ENCODE assay signal across 22 cellular contexts in genomic region chr16:49934557-49935260, GRCh38.
DNase-seq lines count a peak whose midpoint lies in the region; ATAC-seq and TF ChIP-seq lines count a peak whose summit lies in the region.
"Had no signal": no experiment of that assay in that cellular context is flagged by ENCODE, and none has a peak within 500 bp of the region (broad histone marks: within the 10 kb centered on the region; RNA-seq: fewer than 3 reads in every experiment).

No MANE protein-coding gene starts in this region.

- H3K4me3 ChIP-seq in RWPE2 (ENCODE audit: severe bottlenecking) (no peak overlapping the region), upper lobe of right lung (no peak overlapping the region), lower lobe of right lung (no peak overlapping the region)
- H3K4me3 ChIP-seq: K562 had no signal

- H3K9me3 Mint-ChIP-seq in stimulated activated naive B cell treated with anti-CD40 and anti-IgM and Interleukin-4, amounts not matched to agents 10 μg/mL and 1 μg/mL and 100 μg/mL, for 72 hours = peaks cover 5 to 8% of the 10 kb centered on the region in 2 donors
- H3K9me3 Mint-ChIP-seq: CD8-positive, alpha-beta T cell had no signal

- H3K27ac ChIP-seq in RWPE2 (ENCODE audit: poor library complexity, severe bottlenecking) (no peak overlapping the region), upper lobe of right lung (no peak overlapping the region), lower lobe of right lung (no peak overlapping the region)
- H3K27ac ChIP-seq: 22Rv1, C4-2B had no signal

- H3K27me3 ChIP-seq in RWPE2 (ENCODE audit: insufficient read depth, poor library complexity, severe bottlenecking) = no peaks in the 10 kb centered on the region
- no peaks in the 10 kb centered on the region for H3K27me3 ChIP-seq in upper lobe of right lung
- no peaks in the 10 kb centered on the region for H3K27me3 ChIP-seq in lower lobe of right lung (ENCODE audit: low read depth)

- H3K4me3 Mint-ChIP-seq in stimulated activated naive B cell treated with anti-CD40 and anti-IgM and Interleukin-4, amounts not matched to agents 10 μg/mL and 1 μg/mL and 100 μg/mL, for 72 hours = no peak overlapping the region
- H3K4me3 Mint-ChIP-seq: B cell; CD8-positive, alpha-beta T cell had no signal

- ATAC-seq in RWPE2 (ENCODE audit: low read depth) = no peak
- ATAC-seq in upper lobe of right lung = no peak
- no peak for ATAC-seq in stimulated activated naive B cell treated with anti-CD40 and anti-IgM and Interleukin-4, amounts not matched to agents 10 μg/mL and 1 μg/mL and 100 μg/mL, for 72 hours (replicated peaks)
- ATAC-seq in lower lobe of right lung = no peak
- ATAC-seq: CD8-positive, alpha-beta T cell; K562 had no signal

- peaks cover 13 to 47% of the 10 kb centered on the region in 2 donors for H3K27me3 Mint-ChIP-seq in stimulated activated naive B cell treated with anti-CD40 and anti-IgM and Interleukin-4, amounts not matched to agents 10 μg/mL and 1 μg/mL and 100 μg/mL, for 72 hours

- no peaks in the 10 kb centered on the region for H3K4me1 ChIP-seq in RWPE2 (ENCODE audit: insufficient read depth, poor library complexity, severe bottlenecking)
- no peaks in the 10 kb centered on the region for H3K4me1 ChIP-seq in upper lobe of right lung
- H3K4me1 ChIP-seq in lower lobe of right lung = no peaks in the 10 kb centered on the region

- H3K36me3 ChIP-seq in RWPE2 (ENCODE audit: low read depth) (no peaks in the 10 kb centered on the region), upper lobe of right lung (no peaks in the 10 kb centered on the region), lower lobe of right lung (no peaks in the 10 kb centered on the region)

- H3K36me3 Mint-ChIP-seq in stimulated activated naive B cell treated with anti-CD40 and anti-IgM and Interleukin-4, amounts not matched to agents 10 μg/mL and 1 μg/mL and 100 μg/mL, for 72 hours = peaks cover 0 to 2% of the 10 kb centered on the region in 2 donors
- H3K36me3 Mint-ChIP-seq: CD8-positive, alpha-beta T cell had no signal

- DNase-seq in NCI-H510A treated with DMSO at 0.1 percent for 48 hours (lab: John Stamatoyannopoulos, UW) = peak; percentile 38
- DNase-seq in NCI-H510A (lab: John Stamatoyannopoulos, UW) = no peak
- DNase-seq in RWPE2 (ENCODE audit: low spot score) = peak; percentile 27
- peak; percentile 41 for DNase-seq in mesenteric fat pad (ENCODE audit: low spot score)
- peak; percentile 32 for DNase-seq in upper lobe of right lung
- DNase-seq in stimulated activated naive B cell treated with anti-CD40 and anti-IgM and Interleukin-4, amounts not matched to agents 10 μg/mL and 1 μg/mL and 100 μg/mL, for 72 hours = no peak
- no peak for DNase-seq in lower lobe of right lung
- DNase-seq: CD8-positive, alpha-beta T cell; DMS79 treated with DMSO at 0.1 percent for 48 hours; GF-D8; Kasumi-1; NCI-H1105 treated with DMSO at 0.1 percent for 48 hours; NCI-H146; NCI-H1930; NCI-H446 treated with DMSO at 0.1 percent for 48 hours; NCI-H69; RPMI8226; SHP77 had no signal

- H3K4me1 Mint-ChIP-seq in stimulated activated naive B cell treated with anti-CD40 and anti-IgM and Interleukin-4, amounts not matched to agents 10 μg/mL and 1 μg/mL and 100 μg/mL, for 72 hours = no peaks in the 10 kb centered on the region
- H3K4me1 Mint-ChIP-seq: B cell had no signal

- H3K9me3 ChIP-seq in RWPE2 (ENCODE audit: severe bottlenecking) (no peaks in the 10 kb centered on the region), upper lobe of right lung (no peaks in the 10 kb centered on the region), lower lobe of right lung (no peaks in the 10 kb centered on the region)

- intact Hi-C loops in upper lobe of right lung (cut with DNase I) = no loop called here
- intact Hi-C loops in lower lobe of right lung (cut with DNase I) = no loop called here

- TF ChIP-seq CTCF in RWPE2 (IDR thresholded peaks at IDR 0.05; ENCODE audit: poor library complexity, severe bottlenecking) (no peak), upper lobe of right lung (IDR thresholded peaks at IDR 0.05) (no peak), lower lobe of right lung (IDR thresholded peaks at IDR 0.05) (no peak)

- no peak overlapping the region for H3K27ac Mint-ChIP-seq in stimulated activated naive B cell treated with anti-CD40 and anti-IgM and Interleukin-4, amounts not matched to agents 10 μg/mL and 1 μg/mL and 100 μg/mL, for 72 hours
- H3K27ac Mint-ChIP-seq: B cell; CD8-positive, alpha-beta T cell had no signal

Comparison
In these comparisons a context has a peak if more than half of its experiments do, and no peak if none do; other contexts are left out.
1. DNase-seq: peak in NCI-H510A treated with DMSO at 0.1 percent for 48 hours (single experiment), RWPE2 (single experiment), mesenteric fat pad (single experiment) and upper lobe of right lung (single experiment); none in NCI-H510A (single experiment), stimulated activated naive B cell treated with anti-CD40 and anti-IgM and Interleukin-4, amounts not matched to agents 10 μg/mL and 1 μg/mL and 100 μg/mL, for 72 hours (single experiment) and lower lobe of right lung (single experiment).